10 cellular contexts compared by ENCODE assay signal in the genomic region with DNA sequence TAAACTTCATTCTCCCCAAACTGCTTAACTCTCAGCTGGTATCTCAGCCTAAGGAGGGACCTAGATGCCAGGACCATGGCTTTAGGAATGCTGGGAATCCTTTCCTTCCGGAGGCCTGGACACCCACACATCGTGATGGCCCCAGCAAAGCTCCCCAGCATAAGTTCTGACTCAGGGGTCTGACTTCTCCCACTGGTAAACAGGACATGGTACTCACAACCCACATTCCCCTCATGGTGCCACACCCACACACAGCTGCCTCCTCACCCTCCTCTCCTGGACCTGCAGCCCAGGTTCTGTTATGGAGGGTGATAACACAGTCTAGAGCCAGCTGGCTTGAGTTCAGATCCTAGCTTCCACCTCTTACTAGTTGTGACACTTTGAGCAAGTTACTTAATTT. TPM values are rescaled to one million over a fixed set of nuclear protein-coding genes. Genes with fewer than 3 reads are reported as not detected.
DNase-seq lines count a peak whose midpoint lies in the region; ATAC-seq and TF ChIP-seq lines count a peak whose summit lies in the region.
"Had no signal": no experiment of that assay in that cellular context is flagged by ENCODE, and none has a peak within 500 bp of the region (broad histone marks: within the 10 kb centered on the region; RNA-seq: fewer than 3 reads in every experiment).

No MANE protein-coding gene starts in this region.

- H3K9me3 ChIP-seq in DND-41 (ENCODE audit: insufficient read depth, low read length, severe bottlenecking) (no peaks in the 10 kb centered on the region), Peyer's patch (no peaks in the 10 kb centered on the region)
- H3K9me3 ChIP-seq: mucosa of descending colon had no signal

- H3K9ac ChIP-seq in DND-41 (ENCODE audit: low read depth, low read length), result peak overlapping the region; percentile 89

- peak overlapping the region; percentile 59 for H3K4me3 Mint-ChIP-seq in progenitor cell of endocrine pancreas (ENCODE audit: low read depth)

- peak overlapping the region; percentile 98 for H3K4me2 ChIP-seq in DND-41 (ENCODE audit: insufficient read depth, low read length)

- peaks cover 6% of the 10 kb centered on the region; the same call in 1 of the 2 replicates for H4K20me1 ChIP-seq in DND-41 (ENCODE audit: insufficient read depth, low read length)

- H3K4me1 ChIP-seq in DND-41 (ENCODE audit: insufficient read depth, low read length) (peaks cover 36% of the 10 kb centered on the region), Peyer's patch (peaks cover 0 to 20% (median 10%) of the 10 kb centered on the region in 4 donors)

- H3K4me3 ChIP-seq in DND-41 (ENCODE audit: low read depth in 1 of 2, low read length in 2 of 2) (peak overlapping the region in 1 of 2 experiments; percentile 66; a peak in 3 of 4 replicates), Peyer's patch (no peak overlapping the region)

- TF ChIP-seq POLR2A in Peyer's patch (IDR thresholded peaks at IDR 0.05), result no peak

- peaks cover 1% of the 10 kb centered on the region for H3K36me3 Mint-ChIP-seq in progenitor cell of endocrine pancreas (ENCODE audit: insufficient read depth)

- H3K27ac Mint-ChIP-seq in progenitor cell of endocrine pancreas, result peak overlapping the region; percentile 11

- H2AFZ ChIP-seq in DND-41 (ENCODE audit: low read depth, low read length), result peak overlapping the region; percentile 76; the same call in 1 of the 2 replicates

- H3K36me3 ChIP-seq in DND-41 (ENCODE audit: insufficient read depth, low read length) (peaks cover 11% of the 10 kb centered on the region), Peyer's patch (peaks cover 0 to 6% (median 0%) of the 10 kb centered on the region in 3 donors)

- ATAC-seq in DND-41 (ENCODE audit: insufficient read depth, low read depth) (no peak), HG03280 (IDR thresholded peaks at IDR 0.05; ENCODE audit: unreplicated experiment) (no peak)

- H3K4me1 Mint-ChIP-seq in progenitor cell of endocrine pancreas (ENCODE audit: low read depth), result peaks cover 8% of the 10 kb centered on the region

- TF ChIP-seq CTCF in DND-41 (IDR thresholded peaks at IDR 0.05; ENCODE audit: borderline replicate concordance, extremely low read depth, low read length, poor library complexity, severe bottlenecking) (no peak), Peyer's patch (IDR thresholded peaks at IDR 0.05) (no peak), progenitor cell of endocrine pancreas (IDR thresholded peaks at IDR 0.05; ENCODE audit: unreplicated experiment) (no peak)

- H3K9me3 Mint-ChIP-seq in progenitor cell of endocrine pancreas (ENCODE audit: low read depth), result no peaks in the 10 kb centered on the region

- DNase-seq in DND-41 (peak; percentile 26), Peyer's patch (no peak), epithelial cell of prostate (ENCODE audit: low read depth, low spot score) (no peak), progenitor cell of endocrine pancreas (ENCODE audit: low spot score, unreplicated experiment) (no peak), islet precursor cell (no peak), MV-4-11 (lab: John Stamatoyannopoulos, UW) (no peak), DMS153 (lab: John Stamatoyannopoulos, UW) (no peak)
- DNase-seq: NCI-H1417 treated with DMSO at 0.1 percent for 48 hours had no signal

- peak overlapping the region; percentile 84 for H3K27ac ChIP-seq in DND-41 (ENCODE audit: low read length)
- peak overlapping the region; percentile 89 to 97 (median 93) for H3K27ac ChIP-seq in Peyer's patch
- peak overlapping the region; percentile 87 for H3K27ac ChIP-seq in epithelial cell of prostate

- H3K27me3 ChIP-seq in DND-41 (ENCODE audit: insufficient read depth, low read length, poor library complexity), result no peaks in the 10 kb centered on the region
- no peaks in the 10 kb centered on the region for H3K27me3 ChIP-seq in Peyer's patch

- H3K79me2 ChIP-seq in DND-41 (ENCODE audit: insufficient read depth, low read length), result peaks cover 12% of the 10 kb centered on the region

- peaks cover 35% of the 10 kb centered on the region for H3K27me3 Mint-ChIP-seq in progenitor cell of endocrine pancreas

RNA-seq across cellular contexts. Expression of gene RNF227, which starts 0.7 kb away (rescaled TPM):
- total RNA-seq in Peyer's patch, result 1 to 10 TPM in 3 of 4 donors, not detected in 1; 1.2 to 5.1 (median 1.6) TPM
- total RNA-seq in progenitor cell of endocrine pancreas, result 1.8 and 2.3 TPM in 2 replicates

RNA-seq across cellular contexts. Expression of gene KCNAB3, which starts 12.9 kb away (rescaled TPM):
- 1 to 10 TPM in 3 of 4 donors, under 1 TPM in 1; 0.95 to 5.0 (median 2.7) TPM for total RNA-seq in Peyer's patch
- 6.0 and 6.4 TPM in 2 replicates for total RNA-seq in progenitor cell of endocrine pancreas

RNA-seq across cellular contexts. Expression of gene TRAPPC1, which starts 14.9 kb away (rescaled TPM):
- total RNA-seq in Peyer's patch (10 to 100 TPM; 39.8 to 58.0 (median 45.5) TPM), progenitor cell of endocrine pancreas (139 and 141 TPM in 2 replicates)

RNA-seq across cellular contexts. Expression of gene CNTROB, which starts 15.2 kb away (rescaled TPM):
- total RNA-seq in Peyer's patch (100 to 1,000 TPM in 1 of 4 donors, 10 to 100 TPM in 3; 30.5 to 120 (median 45.2) TPM), progenitor cell of endocrine pancreas (47.7 and 51.6 TPM in 2 replicates)

RNA-seq across cellular contexts. Expression of gene CHD3, which starts 28.2 kb away (rescaled TPM):
- total RNA-seq in Peyer's patch, result 10 to 100 TPM; 36.1 to 99.9 (median 45.1) TPM
- total RNA-seq in progenitor cell of endocrine pancreas, result 112 and 119 TPM in 2 replicates
